In the genomic region with DNA sequence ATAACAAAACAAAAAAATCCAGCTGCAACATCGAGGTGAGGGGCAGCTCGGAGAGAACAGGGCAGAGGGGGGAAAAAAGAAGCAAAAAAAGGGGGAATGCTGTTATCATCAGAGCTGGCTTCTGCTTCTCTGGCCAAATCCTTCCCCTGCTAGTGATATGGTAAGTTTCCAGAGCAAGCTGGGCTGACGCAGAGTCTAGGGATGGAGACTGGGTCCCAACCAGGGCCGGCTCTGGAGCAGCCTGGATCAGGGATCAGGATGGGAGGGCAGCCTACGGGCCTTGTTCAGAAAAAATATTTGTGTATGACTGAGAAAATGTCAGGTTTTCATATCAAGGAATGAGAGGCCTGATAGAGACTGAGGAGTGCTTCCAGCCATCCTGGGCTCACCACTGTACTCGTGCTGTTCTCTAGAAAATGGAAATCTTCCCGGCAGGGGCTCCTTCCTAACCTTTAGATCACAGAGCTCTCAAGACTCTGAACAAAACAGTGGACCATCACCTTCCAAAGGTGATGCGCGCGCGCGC, we compare ENCODE assay signal across 8 cellular contexts. TPM values are rescaled to one million over a fixed set of nuclear protein-coding genes. Genes with fewer than 3 reads are reported as not detected.
A peak's percentile ranks its signal among the peaks of the same experiment; 100 is the strongest.
DNase-seq lines count a peak whose midpoint lies in the region; ATAC-seq lines count a peak whose summit lies in the region.
"Had no signal": no experiment of that assay in that cellular context is flagged by ENCODE, and none has a peak within 500 bp of the region (broad histone marks: within the 10 kb centered on the region; RNA-seq: fewer than 3 reads in every experiment).

No MANE protein-coding gene starts in this region.

- DNase-seq in activated CD4-positive, alpha-beta T cell treated with anti-CD3 and anti-CD28 coated beads for 36 hours, result no peak
- no peak for DNase-seq in activated CD4-positive, alpha-beta T cell treated with anti-CD3 and anti-CD28 coated beads, Interleukin-2, amount 50 U/mL, for 48 hours
- no peak for DNase-seq in left ventricle myocardium superior
- DNase-seq in SK-N-DZ (ENCODE audit: low spot score), result no peak
- DNase-seq: stimulated activated naive B cell treated with anti-CD40 and anti-IgM and Interleukin-4, amounts not matched to agents 10 μg/mL and 1 μg/mL and 100 μg/mL, for 72 hours had no signal

- no peaks in the 10 kb centered on the region for H3K36me3 Mint-ChIP-seq in activated CD4-positive, alpha-beta T cell treated with anti-CD3 and anti-CD28 coated beads for 36 hours (ENCODE audit: low read depth)
- H3K36me3 Mint-ChIP-seq: stimulated activated naive B cell treated with anti-CD40 and anti-IgM and Interleukin-4, amounts not matched to agents 10 μg/mL and 1 μg/mL and 100 μg/mL, for 72 hours had no signal

- ATAC-seq in activated CD4-positive, alpha-beta T cell treated with anti-CD3 and anti-CD28 coated beads for 36 hours, result no peak
- ATAC-seq in left ventricle myocardium superior (peak; percentile 11), GM18520 (IDR thresholded peaks at IDR 0.05; ENCODE audit: unreplicated experiment) (no peak)

- peak overlapping the region; percentile 71 for H3K4me3 Mint-ChIP-seq in activated CD4-positive, alpha-beta T cell treated with anti-CD3 and anti-CD28 coated beads for 36 hours

- H3K27ac ChIP-seq in subcutaneous abdominal adipose tissue (ENCODE audit: low read depth, low read length), result peak overlapping the region; percentile 87
- H3K27ac ChIP-seq: KMS-11 had no signal

- H3K27me3 Mint-ChIP-seq in activated CD4-positive, alpha-beta T cell treated with anti-CD3 and anti-CD28 coated beads for 36 hours, result peaks cover 35% of the 10 kb centered on the region

- H3K4me3 ChIP-seq in subcutaneous abdominal adipose tissue (ENCODE audit: low read depth in 1 of 5, low read length in 5 of 5), result peak overlapping the region; percentile 8 to 84 (median 78)

- H3K4me1 Mint-ChIP-seq in activated CD4-positive, alpha-beta T cell treated with anti-CD3 and anti-CD28 coated beads for 36 hours, result peaks cover 3% of the 10 kb centered on the region

- H3K27me3 ChIP-seq in subcutaneous abdominal adipose tissue (ENCODE audit: control insufficient read depth in 5 of 5, insufficient read depth in 4 of 5, low read length in 5 of 5), result peaks cover 0 to 6% (median 0%) of the 10 kb centered on the region in 5 donors

- no peak overlapping the region for H3K27ac Mint-ChIP-seq in activated CD4-positive, alpha-beta T cell treated with anti-CD3 and anti-CD28 coated beads for 36 hours
- H3K27ac Mint-ChIP-seq: stimulated activated naive B cell treated with anti-CD40 and anti-IgM and Interleukin-4, amounts not matched to agents 10 μg/mL and 1 μg/mL and 100 μg/mL, for 72 hours had no signal

- H3K36me3 ChIP-seq in subcutaneous abdominal adipose tissue (ENCODE audit: control insufficient read depth in 5 of 5, insufficient read depth in 5 of 5, low read length in 5 of 5), result no peaks in the 10 kb centered on the region

- intact Hi-C loops in activated CD4-positive, alpha-beta T cell treated with anti-CD3 and anti-CD28 coated beads for 36 hours (cut with DNase I, micrococcal nuclease), result no loop called here
- intact Hi-C loops in left ventricle myocardium superior (cut with micrococcal nuclease), result no loop called here

- peak overlapping the region in 4 of 5 donors; percentile 72 to 88 (median 81) for H3K9ac ChIP-seq in subcutaneous abdominal adipose tissue (ENCODE audit: low read length in 5 of 5)
- H3K9ac ChIP-seq: KMS-11 had no signal

- H3K9me3 Mint-ChIP-seq in activated CD4-positive, alpha-beta T cell treated with anti-CD3 and anti-CD28 coated beads for 36 hours (ENCODE audit: low read depth), result no peaks in the 10 kb centered on the region
- H3K9me3 Mint-ChIP-seq: stimulated activated naive B cell treated with anti-CD40 and anti-IgM and Interleukin-4, amounts not matched to agents 10 μg/mL and 1 μg/mL and 100 μg/mL, for 72 hours had no signal

- H3K4me1 ChIP-seq in subcutaneous abdominal adipose tissue (ENCODE audit: control insufficient read depth in 5 of 5, insufficient read depth in 5 of 5, low read length in 5 of 5), result peaks cover 38 to 86% (median 86%) of the 10 kb centered on the region in 5 donors

- CTCF ChIA-PET in activated CD4-positive, alpha-beta T cell treated with anti-CD3 and anti-CD28 coated beads for 36 hours (lab: Charles Lee), result interaction anchor here (0.6 to 0.9 kb wide), 4 partner anchors 8 to 1536 kb away, joined by 3 to 5 read pairs (median 3); no protein-coding TSS in a partner anchor

- no peaks in the 10 kb centered on the region for H3K9me3 ChIP-seq in subcutaneous abdominal adipose tissue (ENCODE audit: control insufficient read depth in 5 of 5, low read length in 5 of 5)

- POLR2A ChIA-PET in activated CD4-positive, alpha-beta T cell treated with anti-CD3 and anti-CD28 coated beads for 36 hours (lab: Charles Lee), result no interaction called here

RNA-seq across cellular contexts. Expression of gene C1QTNF1, which starts 0.7 kb away (rescaled TPM):
- under 1 TPM in 1 of 2 experiments, not detected in 1; 0.14 TPM for total RNA-seq in activated CD4-positive, alpha-beta T cell treated with anti-CD3 and anti-CD28 coated beads for 36 hours
- total RNA-seq in left ventricle myocardium superior, result 247 TPM
- 0.12 TPM in 1 of 2 replicates, not detected in the other for polyA plus RNA-seq in SK-N-DZ (2014; cell fraction: cytosol; rRNA removed)
- not detected in 2 replicates for polyA plus RNA-seq in SK-N-DZ (2014; cell fraction: nucleus; rRNA removed)

RNA-seq across cellular contexts. Expression of gene CANT1, which starts 13.7 kb away (rescaled TPM):
- total RNA-seq in activated CD4-positive, alpha-beta T cell treated with anti-CD3 and anti-CD28 coated beads for 36 hours, result 10 to 100 TPM; 44.0 to 52.9 TPM
- 28.2 TPM for total RNA-seq in left ventricle myocardium superior
- 37.9 and 56.5 TPM in 2 replicates for polyA plus RNA-seq in SK-N-DZ (2014; cell fraction: cytosol; rRNA removed)
- polyA plus RNA-seq in SK-N-DZ (2014; cell fraction: nucleus; rRNA removed), result 15.8 and 20.8 TPM in 2 replicates

RNA-seq across cellular contexts. Expression of gene LGALS3BP, which starts 43.5 kb away (rescaled TPM):
- total RNA-seq in activated CD4-positive, alpha-beta T cell treated with anti-CD3 and anti-CD28 coated beads for 36 hours, result 10 to 100 TPM; 64.4 to 71.2 TPM
- 822 TPM for total RNA-seq in left ventricle myocardium superior
- polyA plus RNA-seq in SK-N-DZ (2014; cell fraction: cytosol; rRNA removed), result 32.5 and 46.0 TPM in 2 replicates
- 37.6 and 66.3 TPM in 2 replicates for polyA plus RNA-seq in SK-N-DZ (2014; cell fraction: nucleus; rRNA removed)

RNA-seq across cellular contexts. Expression of gene ENGASE, which starts 51.4 kb away (rescaled TPM):
- total RNA-seq in activated CD4-positive, alpha-beta T cell treated with anti-CD3 and anti-CD28 coated beads for 36 hours, result 10 to 100 TPM; 17.3 to 23.7 TPM
- 32.8 TPM for total RNA-seq in left ventricle myocardium superior
- 8.2 and 10.9 TPM in 2 replicates for polyA plus RNA-seq in SK-N-DZ (2014; cell fraction: cytosol; rRNA removed)
- 146 and 181 TPM in 2 replicates for polyA plus RNA-seq in SK-N-DZ (2014; cell fraction: nucleus; rRNA removed)

Comparison
In these comparisons a context has a peak if more than half of its experiments do, and no peak if none do; other contexts are left out.
1. RNA of gene C1QTNF1, which starts 0.7 kb away (total RNA-seq): 247 TPM in left ventricle myocardium superior (single experiment); 0.14 TPM in activated CD4-positive, alpha-beta T cell treated with anti-CD3 and anti-CD28 coated beads for 36 hours; every median in the first group is over 100 times any median in the second.
2. RNA of gene LGALS3BP, which starts 43.5 kb away (total RNA-seq): 822 TPM in left ventricle myocardium superior (single experiment); 64.4 to 71.2 TPM in activated CD4-positive, alpha-beta T cell treated with anti-CD3 and anti-CD28 coated beads for 36 hours; every median in the first group is over 10 times any median in the second.